9 cellular contexts compared by ENCODE assay signal in the genomic region with DNA sequence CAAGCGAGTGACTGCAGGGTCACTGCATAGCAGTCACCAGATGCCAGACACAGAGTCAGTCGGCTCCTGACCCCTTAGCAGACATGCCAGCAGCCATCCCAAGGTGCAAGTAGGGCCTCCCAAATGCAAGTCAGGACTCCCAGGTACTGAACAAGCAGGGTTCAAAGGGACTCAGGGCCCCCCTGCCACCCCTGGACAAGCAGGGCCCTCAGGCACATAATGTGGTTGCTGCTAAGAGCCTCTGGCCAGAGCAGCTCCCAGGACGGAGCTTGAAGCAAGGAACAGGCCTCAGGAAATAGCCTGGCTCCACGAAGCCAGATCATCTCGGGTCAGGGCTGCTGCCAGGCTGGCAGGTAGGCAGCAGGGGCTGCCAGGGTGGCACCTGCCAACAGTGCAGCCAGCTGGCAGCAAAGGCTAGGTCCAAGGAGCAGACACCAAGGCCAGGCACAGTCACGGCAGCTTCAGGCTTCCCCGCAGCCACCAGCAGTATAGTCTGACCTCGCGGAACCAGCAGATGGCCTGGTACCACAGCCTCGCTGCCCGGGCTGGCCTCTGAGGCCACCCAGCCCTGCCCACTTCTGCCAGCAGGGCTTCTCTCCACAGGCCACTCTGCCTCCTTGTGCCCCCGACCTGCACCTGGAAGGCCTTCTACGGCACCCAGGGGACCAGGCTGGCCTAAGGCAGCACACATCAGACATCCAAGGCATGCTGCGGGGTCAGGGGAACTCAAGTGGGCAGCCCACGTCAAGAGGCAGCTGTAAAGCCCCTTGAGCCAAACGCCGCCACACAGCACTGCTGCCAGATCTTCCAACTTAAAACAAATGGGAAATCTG. TPM values are rescaled to one million over a fixed set of nuclear protein-coding genes. Genes with fewer than 3 reads are reported as not detected.
DNase-seq lines count a peak whose midpoint lies in the region; ATAC-seq and TF ChIP-seq lines count a peak whose summit lies in the region.
"Had no signal": no experiment of that assay in that cellular context is flagged by ENCODE, and none has a peak within 500 bp of the region (broad histone marks: within the 10 kb centered on the region; RNA-seq: fewer than 3 reads in every experiment).

No MANE protein-coding gene starts in this region.

- intact Hi-C loops in right lobe of liver (cut with DNase I) (no loop called here), thyroid gland (cut with DNase I) (no loop called here)

- H3K27me3 Mint-ChIP-seq in activated CD4-positive, alpha-beta T cell treated with anti-CD3 and anti-CD28 coated beads, Interleukin-2, amount 10 ng/mL, durations not matched to agents 7 days and 5 days, result no peaks in the 10 kb centered on the region
- H3K27me3 Mint-ChIP-seq in activated naive CD8-positive, alpha-beta T cell treated with anti-CD3 and anti-CD28 coated beads for 36 hours, result no peaks in the 10 kb centered on the region

- CTCF ChIA-PET in activated CD4-positive, alpha-beta T cell treated with anti-CD3 and anti-CD28 coated beads, Interleukin-2, amount 10 ng/mL, durations not matched to agents 7 days and 5 days (lab: Charles Lee), result interaction anchor here (1.3 to 11.7 kb wide), 8 partner anchors 8 to 61 kb away, joined by 3 to 63 read pairs (median 6); a partner anchor contains a TSS

- H3K4me1 Mint-ChIP-seq in activated CD4-positive, alpha-beta T cell treated with anti-CD3 and anti-CD28 coated beads, Interleukin-2, amount 10 ng/mL, durations not matched to agents 7 days and 5 days, result peaks cover 76% of the 10 kb centered on the region
- H3K4me1 Mint-ChIP-seq in activated naive CD8-positive, alpha-beta T cell treated with anti-CD3 and anti-CD28 coated beads for 36 hours, result peaks cover 87% of the 10 kb centered on the region

- H3K4me3 Mint-ChIP-seq in activated CD4-positive, alpha-beta T cell treated with anti-CD3 and anti-CD28 coated beads, Interleukin-2, amount 10 ng/mL, durations not matched to agents 7 days and 5 days, result peak overlapping the region; percentile 98
- H3K4me3 Mint-ChIP-seq in activated naive CD8-positive, alpha-beta T cell treated with anti-CD3 and anti-CD28 coated beads for 36 hours, result peak overlapping the region; percentile 96

- TF ChIP-seq CTCF in right lobe of liver (IDR thresholded peaks at IDR 0.05), result peak; percentile 10 to 38 (median 22)
- TF ChIP-seq CTCF in thyroid gland (IDR thresholded peaks at IDR 0.05), result peak in 2 of 6 experiments; percentile 23 to 25

- POLR2A ChIA-PET in activated CD4-positive, alpha-beta T cell treated with anti-CD3 and anti-CD28 coated beads, Interleukin-2, amount 10 ng/mL, durations not matched to agents 7 days and 5 days (lab: Charles Lee), result no interaction called here

- ATAC-seq in right lobe of liver, result peak; percentile 71 to 85 (median 81)
- ATAC-seq in GM21526 (IDR thresholded peaks at IDR 0.05; ENCODE audit: low FRiP score, unreplicated experiment), result no peak
- no peak for ATAC-seq in GM21576 (IDR thresholded peaks at IDR 0.05; ENCODE audit: unreplicated experiment)

- H3K9me3 ChIP-seq in right lobe of liver (no peaks in the 10 kb centered on the region), thyroid gland (no peaks in the 10 kb centered on the region)

- peak overlapping the region; percentile 13 to 63 (median 40) for H3K27ac ChIP-seq in right lobe of liver
- H3K27ac ChIP-seq in thyroid gland, result peak overlapping the region; percentile 67 to 81 (median 77)

- WGBS in right lobe of liver (ENCODE audit: insufficient coverage, low coverage, low lambda C conversion rate, missing lambda C conversion rate), result 34% methylated on average over 4 of the region's 17 CpGs
- 48 to 56% methylated on average over 10 to 11 of the region's 17 CpGs for WGBS in thyroid gland, 2 donors

- peak; percentile 11 for TF ChIP-seq POLR2A in right lobe of liver (IDR thresholded peaks at IDR 0.05)
- TF ChIP-seq POLR2A in thyroid gland (IDR thresholded peaks at IDR 0.05), result no peak

- H3K4me1 ChIP-seq in right lobe of liver (peaks cover 0 to 90% (median 46%) of the 10 kb centered on the region in 4 donors), thyroid gland (peaks cover 86 to 92% of the 10 kb centered on the region in 2 donors)

- no peaks in the 10 kb centered on the region for H3K27me3 ChIP-seq in right lobe of liver
- no peaks in the 10 kb centered on the region for H3K27me3 ChIP-seq in thyroid gland

- no peak for DNase-seq in activated CD4-positive, alpha-beta T cell treated with anti-CD3 and anti-CD28 coated beads, Interleukin-2, amount 10 ng/mL, durations not matched to agents 7 days and 5 days
- no peak for DNase-seq in activated CD4-positive, alpha-beta T cell treated with anti-CD3 and anti-CD28 coated beads for 1 hour
- no peak for DNase-seq in activated naive CD8-positive, alpha-beta T cell treated with anti-CD3 and anti-CD28 coated beads for 36 hours
- DNase-seq in right lobe of liver (peak; percentile 82 to 95 (median 95)), thyroid gland (peak; percentile 83 to 87), OCI-M1 (lab: John Stamatoyannopoulos, UW) (no peak)
- DNase-seq: NCI-H2171 had no signal

- no peaks in the 10 kb centered on the region for H3K9me3 Mint-ChIP-seq in activated CD4-positive, alpha-beta T cell treated with anti-CD3 and anti-CD28 coated beads, Interleukin-2, amount 10 ng/mL, durations not matched to agents 7 days and 5 days
- no peaks in the 10 kb centered on the region for H3K9me3 Mint-ChIP-seq in activated naive CD8-positive, alpha-beta T cell treated with anti-CD3 and anti-CD28 coated beads for 36 hours

- H3K27ac Mint-ChIP-seq in activated CD4-positive, alpha-beta T cell treated with anti-CD3 and anti-CD28 coated beads, Interleukin-2, amount 10 ng/mL, durations not matched to agents 7 days and 5 days, result peak overlapping the region; percentile 94
- peak overlapping the region; percentile 95 for H3K27ac Mint-ChIP-seq in activated naive CD8-positive, alpha-beta T cell treated with anti-CD3 and anti-CD28 coated beads for 36 hours

- H3K4me3 ChIP-seq in right lobe of liver, result peak overlapping the region in 2 of 3 donors; percentile 24 to 25
- H3K4me3 ChIP-seq in thyroid gland (replicated peaks in 1 of 3), result no peak overlapping the region

- H3K36me3 Mint-ChIP-seq in activated CD4-positive, alpha-beta T cell treated with anti-CD3 and anti-CD28 coated beads, Interleukin-2, amount 10 ng/mL, durations not matched to agents 7 days and 5 days (ENCODE audit: low read depth), result peaks cover 95% of the 10 kb centered on the region
- peaks cover 31% of the 10 kb centered on the region for H3K36me3 Mint-ChIP-seq in activated naive CD8-positive, alpha-beta T cell treated with anti-CD3 and anti-CD28 coated beads for 36 hours

- H3K36me3 ChIP-seq in right lobe of liver, result no peaks in the 10 kb centered on the region
- no peaks in the 10 kb centered on the region for H3K36me3 ChIP-seq in thyroid gland

RNA-seq across cellular contexts. Expression of a gene that starts 7.4 kb away (rescaled TPM):
- 100 to 1,000 TPM; 412 to 477 TPM for total RNA-seq in activated CD4-positive, alpha-beta T cell treated with anti-CD3 and anti-CD28 coated beads, Interleukin-2, amount 10 ng/mL, durations not matched to agents 7 days and 5 days
- total RNA-seq in activated naive CD8-positive, alpha-beta T cell treated with anti-CD3 and anti-CD28 coated beads for 36 hours, result 10 to 100 TPM; 77.2 to 83.8 TPM
- total RNA-seq in right lobe of liver, result 10 to 100 TPM in 5 of 6 experiments, 1 to 10 TPM in 1; 9.7 to 54.1 (median 23.6) TPM
- 10 to 100 TPM; 18.3 to 34.7 (median 24.9) TPM for total RNA-seq in thyroid gland

RNA-seq across cellular contexts. Expression of a gene that starts 35.7 kb away (rescaled TPM):
- 10 to 100 TPM; 79.9 to 80.4 TPM for total RNA-seq in activated CD4-positive, alpha-beta T cell treated with anti-CD3 and anti-CD28 coated beads, Interleukin-2, amount 10 ng/mL, durations not matched to agents 7 days and 5 days
- total RNA-seq in activated naive CD8-positive, alpha-beta T cell treated with anti-CD3 and anti-CD28 coated beads for 36 hours, result 10 to 100 TPM; 55.4 to 57.6 TPM
- total RNA-seq in right lobe of liver (10 to 100 TPM; 10.6 to 19.1 (median 13.9) TPM), thyroid gland (10 to 100 TPM; 17.3 to 43.3 (median 35.5) TPM)

RNA-seq across cellular contexts. Expression of a gene that starts 42.8 kb away (rescaled TPM):
- total RNA-seq in activated CD4-positive, alpha-beta T cell treated with anti-CD3 and anti-CD28 coated beads, Interleukin-2, amount 10 ng/mL, durations not matched to agents 7 days and 5 days, result 1 to 10 TPM; 2.5 to 4.1 TPM
- 1 to 10 TPM; 2.3 to 3.2 TPM for total RNA-seq in activated naive CD8-positive, alpha-beta T cell treated with anti-CD3 and anti-CD28 coated beads for 36 hours
- total RNA-seq in right lobe of liver, result under 1 TPM in 3 of 6 experiments, not detected in 3; 0.58 to 0.81 (median 0.70) TPM
- total RNA-seq in thyroid gland, result 1 to 10 TPM in 3 of 4 donors, not detected in 1; 1.0 to 5.2 (median 1.6) TPM

RNA-seq across cellular contexts. Expression of a gene that starts 56.5 kb away (rescaled TPM):
- total RNA-seq in activated CD4-positive, alpha-beta T cell treated with anti-CD3 and anti-CD28 coated beads, Interleukin-2, amount 10 ng/mL, durations not matched to agents 7 days and 5 days, result 10 to 100 TPM; 16.8 to 22.4 TPM
- total RNA-seq in activated naive CD8-positive, alpha-beta T cell treated with anti-CD3 and anti-CD28 coated beads for 36 hours, result 10 to 100 TPM; 45.3 to 51.2 TPM
- total RNA-seq in right lobe of liver, result 10 to 100 TPM in 3 of 6 experiments, 1 to 10 TPM in 3; 3.2 to 23.8 (median 11.2) TPM
- total RNA-seq in thyroid gland, result 10 to 100 TPM in 3 of 4 donors, 1 to 10 TPM in 1; 8.9 to 27.4 (median 19.1) TPM

Comparison
In these comparisons a context has a peak if more than half of its experiments do, and no peak if none do; other contexts are left out.
1. DNase-seq: peak in right lobe of liver (3 of 3) and thyroid gland (2 of 2); none in activated CD4-positive, alpha-beta T cell treated with anti-CD3 and anti-CD28 coated beads, Interleukin-2, amount 10 ng/mL, durations not matched to agents 7 days and 5 days (single experiment), activated CD4-positive, alpha-beta T cell treated with anti-CD3 and anti-CD28 coated beads for 1 hour (single experiment), activated naive CD8-positive, alpha-beta T cell treated with anti-CD3 and anti-CD28 coated beads for 36 hours (single experiment) and OCI-M1 (single experiment).
2. ATAC-seq: peak in right lobe of liver (4 of 4); none in GM21526 (single experiment) and GM21576 (single experiment).
3. H3K4me3 ChIP-seq: peak in right lobe of liver (2 of 3); none in thyroid gland (0 of 3).
4. RNA of a gene that starts 7.4 kb away (total RNA-seq): 412 to 477 TPM in activated CD4-positive, alpha-beta T cell treated with anti-CD3 and anti-CD28 coated beads, Interleukin-2, amount 10 ng/mL, durations not matched to agents 7 days and 5 days; 77.2 to 83.8 TPM in activated naive CD8-positive, alpha-beta T cell treated with anti-CD3 and anti-CD28 coated beads for 36 hours, 18.3 to 34.7 TPM in thyroid gland and 9.7 to 54.1 TPM in right lobe of liver; every median in the first group is over 4 times any median in the second.